ENCODE assay signal across 8 cellular contexts in the genomic region with DNA sequence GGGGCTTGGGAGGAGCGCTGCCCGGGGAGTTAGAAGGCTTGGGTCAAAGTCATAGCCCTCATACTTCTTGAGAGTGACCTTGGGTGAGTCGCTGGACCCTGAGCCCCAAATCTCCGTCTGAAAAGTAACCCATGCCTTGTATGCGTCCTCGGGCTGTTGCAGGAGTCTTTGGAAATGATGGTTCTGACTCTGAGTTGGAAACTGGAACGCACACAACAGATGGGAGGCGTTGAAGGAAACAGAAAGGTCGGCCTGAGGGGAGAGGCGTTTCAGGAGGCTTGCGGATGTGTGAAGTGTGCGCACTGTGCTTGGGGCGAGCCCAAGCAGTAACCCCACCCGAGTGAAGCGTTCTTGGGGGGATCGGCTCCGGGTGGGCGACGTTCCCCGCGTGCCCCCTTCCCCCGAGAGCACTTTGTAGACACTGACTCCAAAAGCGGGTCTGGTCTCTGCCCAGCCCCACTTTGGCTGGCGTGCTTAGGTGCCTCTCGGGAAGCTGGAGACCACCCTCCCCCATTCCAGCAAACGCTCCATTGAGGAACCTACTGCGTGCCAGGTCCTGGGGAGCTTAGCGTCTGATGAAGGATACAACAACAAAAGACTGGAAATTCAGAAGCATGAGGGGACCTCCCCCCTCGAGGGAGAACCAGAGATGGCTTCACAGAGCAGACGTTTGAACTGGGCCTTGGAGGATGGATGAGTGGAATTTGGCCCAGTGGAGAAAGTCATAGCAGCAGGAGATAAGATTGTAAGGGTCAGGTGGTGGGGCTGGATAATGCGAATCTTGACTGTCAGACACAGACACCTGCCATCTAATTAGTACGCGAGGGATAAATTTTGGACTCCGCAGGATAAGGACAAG. TPM values are rescaled to one million over a fixed set of nuclear protein-coding genes. Genes with fewer than 3 reads are reported as not detected.
DNase-seq lines count a peak whose midpoint lies in the region; ATAC-seq and TF ChIP-seq lines count a peak whose summit lies in the region.

No MANE protein-coding gene starts in this region.

- whole genome bisulfite sequencing in right lobe of liver (ENCODE audit: insufficient coverage, low coverage, low lambda C conversion rate, missing lambda C conversion rate), result 53% methylated on average over 22 of the region's 34 CpGs
- WGBS in tibial nerve, 2 donors, result 38 to 40% methylated on average over 32 to 34 of the region's 34 CpGs

- no peaks in the 10 kb centered on the region for H3K27me3 ChIP-seq in right lobe of liver
- no peaks in the 10 kb centered on the region for H3K27me3 ChIP-seq in tibial nerve

- peak; percentile 65 for DNase-seq in COR-L47 (lab: John Stamatoyannopoulos, UW)
- DNase-seq in M059J (ENCODE audit: low read depth), result peak; percentile 36
- DNase-seq in caudate nucleus (lab: John Stamatoyannopoulos, UW), result no peak
- no peak for DNase-seq in right lobe of liver
- DNase-seq in tibial nerve (ENCODE audit: low spot score in 2 of 2), result peak in 1 of 2 donors; percentile 21

- H3K9me3 ChIP-seq in right lobe of liver (no peaks in the 10 kb centered on the region), tibial nerve (no peaks in the 10 kb centered on the region)

- H3K4me1 ChIP-seq in right lobe of liver, result peaks cover 0 to 30% (median 0%) of the 10 kb centered on the region in 4 donors
- peaks cover 0 to 37% (median 10%) of the 10 kb centered on the region in 4 donors for H3K4me1 ChIP-seq in tibial nerve

- TF ChIP-seq POLR2A in right lobe of liver (IDR thresholded peaks at IDR 0.05) (no peak), tibial nerve (IDR thresholded peaks at IDR 0.05) (no peak)

- no peak for TF ChIP-seq CTCF in right lobe of liver (IDR thresholded peaks at IDR 0.05)
- no peak for TF ChIP-seq CTCF in tibial nerve (IDR thresholded peaks at IDR 0.05)

- no peaks in the 10 kb centered on the region for H3K36me3 ChIP-seq in right lobe of liver
- no peaks in the 10 kb centered on the region for H3K36me3 ChIP-seq in tibial nerve

- peak in 2 of 4 donors; percentile 2 to 8 for ATAC-seq in right lobe of liver
- no peak for ATAC-seq in HG03432 (IDR thresholded peaks at IDR 0.05; ENCODE audit: unreplicated experiment)
- no peak for ATAC-seq in GM18873 (IDR thresholded peaks at IDR 0.05; ENCODE audit: low FRiP score, unreplicated experiment)
- no peak for ATAC-seq in HG02623 (IDR thresholded peaks at IDR 0.05; ENCODE audit: unreplicated experiment)

- peak overlapping the region; percentile 88 to 97 (median 95) for H3K4me3 ChIP-seq in right lobe of liver
- peak overlapping the region; percentile 68 to 98 (median 81) for H3K4me3 ChIP-seq in tibial nerve

- H3K27ac ChIP-seq in caudate nucleus (ENCODE audit: low read depth, low read length) (peak overlapping the region; percentile 93), right lobe of liver (peak overlapping the region; percentile 36 to 82 (median 79)), tibial nerve (peak overlapping the region; percentile 75 to 96 (median 86))

- no peak for TF ChIP-seq EP300 in tibial nerve (IDR thresholded peaks at IDR 0.05)

- intact Hi-C loops in right lobe of liver (cut with DNase I), result no loop called here

RNA-seq across cellular contexts. Expression of gene SLC25A51, which starts 0.9 kb away (rescaled TPM):
- 40.4 and 44.2 TPM in 2 replicates for total RNA-seq in M059J (2014; rRNA removed; shearing (Covaris generic))
- total RNA-seq in right lobe of liver, result 10 to 100 TPM in 2 of 6 experiments, 1 to 10 TPM in 4; 5.4 to 10.1 (median 7.9) TPM
- 10 to 100 TPM; 21.6 to 28.4 (median 25.7) TPM for total RNA-seq in tibial nerve

Comparison
In these comparisons a context has a peak if more than half of its experiments do, and no peak if none do; other contexts are left out.
1. DNase-seq: peak in COR-L47 (single experiment) and M059J (single experiment); none in caudate nucleus (0 of 61) and right lobe of liver (0 of 3).
2. Peak in every context shown above with its lines, with median percentiles within 50 percentile points of each other: H3K27ac ChIP-seq.